16 cellular contexts compared by ENCODE assay signal in genomic region chr13:112510987-112511715, GRCh38.
DNase-seq lines count a peak whose midpoint lies in the region; ATAC-seq and TF ChIP-seq lines count a peak whose summit lies in the region.
"Had no signal": no experiment of that assay in that cellular context is flagged by ENCODE, and none has a peak within 500 bp of the region (broad histone marks: within the 10 kb centered on the region; RNA-seq: fewer than 3 reads in every experiment).

No MANE protein-coding gene starts in this region.

- peaks cover 88% of the 10 kb centered on the region for H3K36me3 Mint-ChIP-seq in activated T-cell treated with anti-CD3 and anti-CD28 coated beads, Interleukin-2, amount 50 U/mL, for 24 hours (ENCODE audit: low read depth)

- peaks cover 12% of the 10 kb centered on the region for H3K4me1 Mint-ChIP-seq in activated T-cell treated with anti-CD3 and anti-CD28 coated beads, Interleukin-2, amount 50 U/mL, for 24 hours (ENCODE audit: low read depth)
- peaks cover 8% of the 10 kb centered on the region for H3K4me1 Mint-ChIP-seq in stimulated activated naive CD8-positive, alpha-beta T cell treated with anti-CD3 and anti-CD28 coated beads, Interleukin-15, amount 100 ng/mL, for 72 hours

- ATAC-seq in RWPE2 (ENCODE audit: low read depth) (0 out of 3 replicates have a peak, but pooled peaks have one; percentile 49), foreskin keratinocyte (peak; percentile 53), left lung (no peak), HG03378 (IDR thresholded peaks at IDR 0.05; ENCODE audit: unreplicated experiment) (no peak), HG02571 (IDR thresholded peaks at IDR 0.05; ENCODE audit: unreplicated experiment) (no peak)
- peak; percentile 82 for ATAC-seq in stimulated activated naive CD8-positive, alpha-beta T cell treated with anti-CD3 and anti-CD28 coated beads, Interleukin-15, amount 100 ng/mL, for 72 hours

- DNase-seq in activated T-cell treated with anti-CD3 and anti-CD28 coated beads, Interleukin-2, amount 50 U/mL, for 24 hours = no peak
- no peak for DNase-seq in activated T-cell treated with anti-CD3 and anti-CD28 coated beads, Interleukin-2, amount 50 U/mL, for 1 hour
- DNase-seq in RWPE2 (ENCODE audit: low spot score) (no peak), foreskin keratinocyte (no peak), left lung (no peak)
- peak in 1 of 2 donors; percentile 12 for DNase-seq in stimulated activated naive CD8-positive, alpha-beta T cell treated with anti-CD3 and anti-CD28 coated beads, Interleukin-15, amount 100 ng/mL, for 72 hours
- DNase-seq: activated CD4-positive, CD25-positive, alpha-beta regulatory T cell; DMS153; GM23248; NCI-H2029; SJCRH30; stimulated activated naive CD4-positive, alpha-beta T cell; transverse colon had no signal

- no peaks in the 10 kb centered on the region for H3K9me3 ChIP-seq in RWPE2 (ENCODE audit: severe bottlenecking)
- no peaks in the 10 kb centered on the region for H3K9me3 ChIP-seq in left lung
- H3K9me3 ChIP-seq: breast epithelium, SJCRH30, transverse colon had no signal

- H3K4me1 ChIP-seq in RWPE2 (ENCODE audit: insufficient read depth, poor library complexity, severe bottlenecking) (no peaks in the 10 kb centered on the region), foreskin keratinocyte (no peaks in the 10 kb centered on the region), left lung (no peaks in the 10 kb centered on the region)
- H3K4me1 ChIP-seq: breast epithelium, transverse colon had no signal

- intact Hi-C loops in left lung (cut with DNase I) = no loop called here

- H3K4me3 ChIP-seq in RWPE2 (ENCODE audit: severe bottlenecking) = no peak overlapping the region
- H3K4me3 ChIP-seq in left lung = no peak overlapping the region
- H3K4me3 ChIP-seq: breast epithelium, GM23248, SJCRH30, transverse colon had no signal

- peak overlapping the region; percentile 79 for H3K27ac Mint-ChIP-seq in activated T-cell treated with anti-CD3 and anti-CD28 coated beads, Interleukin-2, amount 50 U/mL, for 24 hours
- H3K27ac Mint-ChIP-seq in stimulated activated naive CD8-positive, alpha-beta T cell treated with anti-CD3 and anti-CD28 coated beads, Interleukin-15, amount 100 ng/mL, for 72 hours = no peak overlapping the region

- H3K9me3 Mint-ChIP-seq in activated T-cell treated with anti-CD3 and anti-CD28 coated beads, Interleukin-2, amount 50 U/mL, for 24 hours = no peaks in the 10 kb centered on the region
- no peaks in the 10 kb centered on the region for H3K9me3 Mint-ChIP-seq in stimulated activated naive CD8-positive, alpha-beta T cell treated with anti-CD3 and anti-CD28 coated beads, Interleukin-15, amount 100 ng/mL, for 72 hours

- H3K27me3 ChIP-seq in RWPE2 (ENCODE audit: insufficient read depth, poor library complexity, severe bottlenecking) = no peaks in the 10 kb centered on the region
- no peaks in the 10 kb centered on the region for H3K27me3 ChIP-seq in foreskin keratinocyte
- no peaks in the 10 kb centered on the region for H3K27me3 ChIP-seq in left lung
- H3K27me3 ChIP-seq: breast epithelium, SJCRH30, transverse colon had no signal

- TF ChIP-seq CTCF in RWPE2 (IDR thresholded peaks at IDR 0.05; ENCODE audit: poor library complexity, severe bottlenecking) (no peak), foreskin keratinocyte (conservative IDR thresholded peaks at IDR 0.05) (no peak), left lung (IDR thresholded peaks at IDR 0.05) (no peak)

- H3K27ac ChIP-seq in RWPE2 (ENCODE audit: poor library complexity, severe bottlenecking) = no peak overlapping the region
- H3K27ac ChIP-seq in foreskin keratinocyte = no peak overlapping the region
- no peak overlapping the region for H3K27ac ChIP-seq in left lung
- H3K27ac ChIP-seq: breast epithelium, GM23248, SJCRH30, transverse colon had no signal

- H3K27me3 Mint-ChIP-seq in activated T-cell treated with anti-CD3 and anti-CD28 coated beads, Interleukin-2, amount 50 U/mL, for 24 hours = no peaks in the 10 kb centered on the region
- H3K27me3 Mint-ChIP-seq in stimulated activated naive CD8-positive, alpha-beta T cell treated with anti-CD3 and anti-CD28 coated beads, Interleukin-15, amount 100 ng/mL, for 72 hours = no peaks in the 10 kb centered on the region

- no peak overlapping the region for H3K4me3 Mint-ChIP-seq in activated T-cell treated with anti-CD3 and anti-CD28 coated beads, Interleukin-2, amount 50 U/mL, for 24 hours
- no peak overlapping the region for H3K4me3 Mint-ChIP-seq in stimulated activated naive CD8-positive, alpha-beta T cell treated with anti-CD3 and anti-CD28 coated beads, Interleukin-15, amount 100 ng/mL, for 72 hours

- H3K36me3 ChIP-seq in RWPE2 (ENCODE audit: low read depth) (peaks cover 53% of the 10 kb centered on the region), left lung (peaks cover 0 to 82% of the 10 kb centered on the region in 2 donors)

Comparison
In these comparisons a context has a peak if more than half of its experiments do, and no peak if none do; other contexts are left out.
1. ATAC-seq: peak in RWPE2 (single experiment), foreskin keratinocyte (single experiment) and stimulated activated naive CD8-positive, alpha-beta T cell treated with anti-CD3 and anti-CD28 coated beads, Interleukin-15, amount 100 ng/mL, for 72 hours (single experiment); none in left lung (single experiment), HG03378 (single experiment) and HG02571 (single experiment).